Comparison of ENCODE assay signal across 14 cellular contexts in genomic region chr2:197085665-197086064, GRCh38.
"Had no signal": no experiment of that assay in that cellular context is flagged by ENCODE, and none has a peak within 500 bp of the region (broad histone marks: within the 10 kb centered on the region; RNA-seq: fewer than 3 reads in every experiment).

No MANE protein-coding gene starts in this region.

- H3K4me3 ChIP-seq: adrenal gland, coronary artery, gastroesophageal sphincter, testis had no signal

- H3K36me3 ChIP-seq: adrenal gland had no signal

- H3K27me3 Mint-ChIP-seq: progenitor cell of endocrine pancreas; stimulated activated naive CD8-positive, alpha-beta T cell treated with anti-CD3 and anti-CD28 coated beads, Interleukin-15, amount 100 ng/mL, for 72 hours had no signal

- H3K4me3 Mint-ChIP-seq: activated naive CD4-positive, alpha-beta T cell treated with anti-CD3 and anti-CD28 coated beads for 36 hours; activated T-helper 1 cell treated with anti-CD3 and anti-CD28 coated beads, Interleukin-12 subunit alpha, Interleukin-12 subunit beta, Interleukin-2, Interleukin-4 antibody, amounts not matched to agents 30 ng/mL and 10 ng/mL and 1 ng/mL, durations not matched to agents 14 hours and 24 hours and 36 hours; stimulated activated naive CD8-positive, alpha-beta T cell treated with anti-CD3 and anti-CD28 coated beads, Interleukin-15, amount 100 ng/mL, for 72 hours had no signal

- H3K4me1 ChIP-seq: testis had no signal

- H3K9me3 Mint-ChIP-seq: activated naive CD4-positive, alpha-beta T cell treated with anti-CD3 and anti-CD28 coated beads for 36 hours; activated T-helper 1 cell treated with anti-CD3 and anti-CD28 coated beads, Interleukin-12 subunit alpha, Interleukin-12 subunit beta, Interleukin-2, Interleukin-4 antibody, amounts not matched to agents 30 ng/mL and 10 ng/mL and 1 ng/mL, durations not matched to agents 14 hours and 24 hours and 36 hours; stimulated activated naive CD8-positive, alpha-beta T cell treated with anti-CD3 and anti-CD28 coated beads, Interleukin-15, amount 100 ng/mL, for 72 hours had no signal

- H3K27ac Mint-ChIP-seq: activated T-helper 1 cell treated with anti-CD3 and anti-CD28 coated beads, Interleukin-12 subunit alpha, Interleukin-12 subunit beta, Interleukin-2, Interleukin-4 antibody, amounts not matched to agents 30 ng/mL and 10 ng/mL and 1 ng/mL, durations not matched to agents 14 hours and 24 hours and 36 hours; progenitor cell of endocrine pancreas had no signal

- DNase-seq: activated CD4-positive, alpha-beta T cell treated with anti-CD3 and anti-CD28 coated beads, Interleukin-2, amount 50 U/mL, for 4 hours; activated naive CD4-positive, alpha-beta T cell treated with anti-CD3 and anti-CD28 coated beads for 36 hours; adrenal gland; effector CD8-positive, alpha-beta T cell; nucleus accumbens; SK-N-SH; stimulated activated CD4-positive, alpha-beta T cell treated with anti-CD3 and anti-CD28 coated beads, Interleukin-2, amount 100 ng/mL, for 24 hours; stimulated activated naive CD8-positive, alpha-beta T cell treated with anti-CD3 and anti-CD28 coated beads, Interleukin-15, amount 100 ng/mL, for 72 hours; testis had no signal

- ATAC-seq: gastroesophageal sphincter; sciatic nerve; stimulated activated naive CD8-positive, alpha-beta T cell treated with anti-CD3 and anti-CD28 coated beads, Interleukin-15, amount 100 ng/mL, for 72 hours had no signal

- H3K27me3 ChIP-seq: adrenal gland, gastroesophageal sphincter, testis had no signal

- H3K9me3 ChIP-seq: adrenal gland, gastroesophageal sphincter, SK-N-SH, testis had no signal

- H3K27ac ChIP-seq: adrenal gland, coronary artery, gastroesophageal sphincter, testis had no signal
